12 cellular contexts compared by ENCODE assay signal in the genomic region with DNA sequence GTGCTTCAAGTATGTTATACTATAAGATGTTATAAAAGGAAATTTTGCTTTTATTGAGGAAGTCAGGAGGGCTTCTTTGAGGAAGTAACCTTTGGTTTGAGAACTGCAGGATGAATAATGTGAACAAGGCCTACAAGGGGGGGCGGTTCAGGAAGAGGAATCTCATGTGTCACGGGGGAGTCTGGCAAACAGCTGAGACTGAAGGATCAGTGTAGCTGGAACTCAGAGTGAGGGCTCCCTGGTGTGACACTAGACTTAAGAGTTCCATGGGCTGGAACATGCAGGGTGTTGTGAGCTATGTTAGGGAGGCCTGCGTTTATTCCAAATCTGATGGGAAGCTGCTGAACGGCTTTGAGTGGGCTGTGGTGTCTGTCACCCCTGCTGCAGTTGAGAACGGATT.
"Had no signal": no experiment of that assay in that cellular context is flagged by ENCODE, and none has a peak within 500 bp of the region (broad histone marks: within the 10 kb centered on the region; RNA-seq: fewer than 3 reads in every experiment).

No MANE protein-coding gene starts in this region.

- DNase-seq: activated CD4-positive, alpha-beta T cell treated with anti-CD3 and anti-CD28 coated beads for 36 hours; activated CD8-positive, alpha-beta memory T cell treated with anti-CD3 and anti-CD28 coated beads, Interleukin-2, amount 50 U/mL, for 48 hours; activated CD8-positive, alpha-beta T cell treated with anti-CD3 and anti-CD28 coated beads, Interleukin-2, amount 10 ng/mL, durations not matched to agents 7 days and 5 days; activated naive CD8-positive, alpha-beta T cell treated with anti-CD3 and anti-CD28 coated beads, Interleukin-2, amount 10 ng/mL, durations not matched to agents 7 days and 5 days; aorta; glutamatergic neuron; small intestine had no signal

- ATAC-seq: activated CD4-positive, alpha-beta T cell treated with anti-CD3 and anti-CD28 coated beads for 36 hours; activated CD8-positive, alpha-beta T cell treated with anti-CD3 and anti-CD28 coated beads, Interleukin-2, amount 10 ng/mL, durations not matched to agents 7 days and 5 days; esophagus mucosa had no signal

- H3K9me3 ChIP-seq: breast epithelium had no signal

- H3K36me3 ChIP-seq: breast epithelium had no signal

- H3K27ac Mint-ChIP-seq: activated CD4-positive, alpha-beta T cell treated with anti-CD3 and anti-CD28 coated beads for 36 hours; activated CD8-positive, alpha-beta T cell treated with anti-CD3 and anti-CD28 coated beads, Interleukin-2, amount 10 ng/mL, durations not matched to agents 7 days and 5 days; activated naive CD8-positive, alpha-beta T cell treated with anti-CD3 and anti-CD28 coated beads, Interleukin-2, amount 10 ng/mL, durations not matched to agents 7 days and 5 days had no signal

- H3K4me3 ChIP-seq: breast epithelium, dorsolateral prefrontal cortex had no signal

- H3K36me3 Mint-ChIP-seq: activated naive CD8-positive, alpha-beta T cell treated with anti-CD3 and anti-CD28 coated beads, Interleukin-2, amount 10 ng/mL, durations not matched to agents 7 days and 5 days had no signal

- H3K27ac ChIP-seq: breast epithelium, dorsolateral prefrontal cortex, parathyroid adenoma, VCaP had no signal

- H3K4me1 ChIP-seq: breast epithelium, parathyroid adenoma had no signal

- H3K27me3 ChIP-seq: breast epithelium, dorsolateral prefrontal cortex had no signal

- H3K4me3 Mint-ChIP-seq: activated CD4-positive, alpha-beta T cell treated with anti-CD3 and anti-CD28 coated beads for 36 hours; activated CD8-positive, alpha-beta T cell treated with anti-CD3 and anti-CD28 coated beads, Interleukin-2, amount 10 ng/mL, durations not matched to agents 7 days and 5 days; activated naive CD8-positive, alpha-beta T cell treated with anti-CD3 and anti-CD28 coated beads, Interleukin-2, amount 10 ng/mL, durations not matched to agents 7 days and 5 days had no signal

- H3K4me1 Mint-ChIP-seq: activated CD4-positive, alpha-beta T cell treated with anti-CD3 and anti-CD28 coated beads for 36 hours; activated naive CD8-positive, alpha-beta T cell treated with anti-CD3 and anti-CD28 coated beads, Interleukin-2, amount 10 ng/mL, durations not matched to agents 7 days and 5 days had no signal

- H3K9me3 Mint-ChIP-seq: activated naive CD8-positive, alpha-beta T cell treated with anti-CD3 and anti-CD28 coated beads, Interleukin-2, amount 10 ng/mL, durations not matched to agents 7 days and 5 days had no signal
